20 cellular contexts compared by ENCODE assay signal in the genomic region with DNA sequence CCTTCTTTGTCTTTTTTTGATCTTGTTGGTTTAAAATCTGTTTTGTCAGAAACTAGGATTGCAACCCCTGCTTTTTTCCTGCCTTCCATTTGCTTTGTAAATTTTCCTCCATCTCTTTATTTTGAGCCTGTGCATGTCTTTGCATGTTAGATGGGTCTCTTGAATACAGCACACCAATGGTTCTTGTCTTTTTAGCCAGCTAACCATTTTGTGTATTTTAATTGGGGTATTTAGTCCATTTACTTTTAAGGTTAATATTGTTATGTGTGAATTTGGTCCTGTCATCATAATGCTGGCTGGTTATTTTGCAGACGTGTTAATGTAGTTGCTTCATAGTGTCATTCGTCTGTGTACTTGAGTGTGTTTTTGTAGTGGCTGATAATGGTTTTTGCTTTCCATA. TPM values are rescaled to one million over a fixed set of nuclear protein-coding genes. Genes with fewer than 3 reads are reported as not detected.
DNase-seq lines count a peak whose midpoint lies in the region; ATAC-seq, FAIRE-seq and TF ChIP-seq lines count a peak whose summit lies in the region.
"Had no signal": no experiment of that assay in that cellular context is flagged by ENCODE, and none has a peak within 500 bp of the region (broad histone marks: within the 10 kb centered on the region; RNA-seq: fewer than 3 reads in every experiment).

No MANE protein-coding gene starts in this region.

- H3K9me3 ChIP-seq in CD8-positive, alpha-beta T cell (ENCODE audit: low read length), result no peaks in the 10 kb centered on the region
- peaks cover 0 to 5% (median 0%) of the 10 kb centered on the region in 3 experiments for H3K9me3 ChIP-seq in naive thymus-derived CD4-positive, alpha-beta T cell (ENCODE audit: control insufficient read depth in 2 of 3, low read length in 3 of 3)
- H3K9me3 ChIP-seq in kidney (ENCODE audit: control insufficient read depth in 1 of 2, low read length in 2 of 2) (peaks cover 0 to 10% of the 10 kb centered on the region in 2 donors), SK-N-SH (peaks cover 21% of the 10 kb centered on the region; the same call in 1 of the 2 replicates)

- no peak overlapping the region for H3K27ac ChIP-seq in CD8-positive, alpha-beta T cell (ENCODE audit: low read depth, low read length)
- H3K27ac ChIP-seq in naive thymus-derived CD4-positive, alpha-beta T cell (ENCODE audit: low read depth, low read length), result no peak overlapping the region
- H3K27ac ChIP-seq in kidney (ENCODE audit: low read depth in 2 of 2, low read length in 2 of 2) (no peak overlapping the region), SK-N-SH (ENCODE audit: low read depth in 2 of 2, low read length in 1 of 2) (no peak overlapping the region)
- H3K27ac ChIP-seq: A549, BLaER1 had no signal

- no peak for ATAC-seq in CD8-positive, alpha-beta T cell
- no peak for ATAC-seq in activated T-helper 17 cell treated with anti-CD3 and anti-CD28 coated beads, Interleukin-2, amount 50 U/mL, for 72 hours (replicated peaks)
- no peak for ATAC-seq in naive thymus-derived CD4-positive, alpha-beta T cell
- ATAC-seq: A549 had no signal

- no peak for TF ChIP-seq CTCF in CD8-positive, alpha-beta T cell (IDR thresholded peaks at IDR 0.05)
- no peak for TF ChIP-seq CTCF in kidney (IDR thresholded peaks at IDR 0.05; ENCODE audit: borderline replicate concordance, extremely low read depth, insufficient read depth)
- TF ChIP-seq CTCF in SK-N-SH (IDR thresholded peaks at IDR 0.05), result no peak

- no peaks in the 10 kb centered on the region for H3K9me2 ChIP-seq in SK-N-SH

- peaks cover 5% of the 10 kb centered on the region for H3K9me3 Mint-ChIP-seq in activated naive CD8-positive, alpha-beta T cell (ENCODE audit: low read depth)
- H3K9me3 Mint-ChIP-seq in activated naive CD8-positive, alpha-beta T cell treated with anti-CD3 and anti-CD28 coated beads for 36 hours, result peaks cover 39% of the 10 kb centered on the region
- H3K9me3 Mint-ChIP-seq in CD8-positive, alpha-beta T cell, result peaks cover 28% of the 10 kb centered on the region
- peaks cover 10% of the 10 kb centered on the region for H3K9me3 Mint-ChIP-seq in activated T-helper 17 cell treated with anti-CD3 and anti-CD28 coated beads, Interleukin-2, amount 50 U/mL, for 72 hours
- peaks cover 0 to 46% (median 29%) of the 10 kb centered on the region in 11 donors for H3K9me3 Mint-ChIP-seq in naive thymus-derived CD4-positive, alpha-beta T cell

- peaks cover 83% of the 10 kb centered on the region for H3K4me1 Mint-ChIP-seq in activated naive CD8-positive, alpha-beta T cell (ENCODE audit: low read depth)
- H3K4me1 Mint-ChIP-seq in activated naive CD8-positive, alpha-beta T cell treated with anti-CD3 and anti-CD28 coated beads for 36 hours, result peaks cover 64% of the 10 kb centered on the region
- peaks cover 78% of the 10 kb centered on the region for H3K4me1 Mint-ChIP-seq in CD8-positive, alpha-beta T cell (ENCODE audit: low read depth)
- peaks cover 69% of the 10 kb centered on the region for H3K4me1 Mint-ChIP-seq in activated T-helper 17 cell treated with anti-CD3 and anti-CD28 coated beads, Interleukin-2, amount 50 U/mL, for 72 hours
- peaks cover 54 to 95% (median 84%) of the 10 kb centered on the region in 7 donors for H3K4me1 Mint-ChIP-seq in naive thymus-derived CD4-positive, alpha-beta T cell

- peaks cover 18% of the 10 kb centered on the region for H4K20me1 ChIP-seq in SK-N-SH (ENCODE audit: insufficient read depth)

- DNase-seq in activated naive CD8-positive, alpha-beta T cell treated with anti-CD3 and anti-CD28 coated beads for 36 hours, result no peak
- DNase-seq in CD8-positive, alpha-beta T cell, result no peak
- DNase-seq in naive thymus-derived CD4-positive, alpha-beta T cell, result no peak
- DNase-seq in kidney, result no peak
- no peak for DNase-seq in SK-N-SH
- DNase-seq in RKO (ENCODE audit: low spot score), result no peak
- DNase-seq: HFFc6, NCI-H1417 treated with DMSO at 0.1 percent for 48 hours, NCI-H187 treated with DMSO at 0.1 percent for 48 hours, NCI-H2227 treated with DMSO at 0.1 percent for 48 hours, NCI-H510A treated with DMSO at 0.1 percent for 48 hours, NCI-H82, RPMI8226, SHP77 treated with DMSO at 0.1 percent for 48 hours had no signal

- TF ChIP-seq RAD21 in SK-N-SH (IDR thresholded peaks at IDR 0.05; ENCODE audit: low read length), result no peak

- no peak for TF ChIP-seq EP300 in SK-N-SH (IDR thresholded peaks at IDR 0.05; ENCODE audit: borderline replicate concordance in 1 of 2, low read depth in 1 of 2, low read length in 1 of 2)

- no peak overlapping the region for H3K4me2 ChIP-seq in SK-N-SH
- H3K4me2 ChIP-seq: A549, BLaER1 had no signal

- H3K27me3 Mint-ChIP-seq in activated naive CD8-positive, alpha-beta T cell, result no peaks in the 10 kb centered on the region
- no peaks in the 10 kb centered on the region for H3K27me3 Mint-ChIP-seq in activated naive CD8-positive, alpha-beta T cell treated with anti-CD3 and anti-CD28 coated beads for 36 hours
- no peaks in the 10 kb centered on the region for H3K27me3 Mint-ChIP-seq in CD8-positive, alpha-beta T cell (ENCODE audit: low read depth)
- no peaks in the 10 kb centered on the region for H3K27me3 Mint-ChIP-seq in activated T-helper 17 cell treated with anti-CD3 and anti-CD28 coated beads, Interleukin-2, amount 50 U/mL, for 72 hours
- H3K27me3 Mint-ChIP-seq in naive thymus-derived CD4-positive, alpha-beta T cell, result no peaks in the 10 kb centered on the region

- H3K4me3 Mint-ChIP-seq in activated naive CD8-positive, alpha-beta T cell, result peak overlapping the region; percentile 31
- no peak overlapping the region for H3K4me3 Mint-ChIP-seq in activated naive CD8-positive, alpha-beta T cell treated with anti-CD3 and anti-CD28 coated beads for 36 hours
- H3K4me3 Mint-ChIP-seq in CD8-positive, alpha-beta T cell, result peak overlapping the region; percentile 35
- H3K4me3 Mint-ChIP-seq in activated T-helper 17 cell treated with anti-CD3 and anti-CD28 coated beads, Interleukin-2, amount 50 U/mL, for 72 hours, result peak overlapping the region; percentile 43
- H3K4me3 Mint-ChIP-seq in naive thymus-derived CD4-positive, alpha-beta T cell, result peak overlapping the region in 8 of 10 donors; percentile 4 to 61 (median 44)
- H3K4me3 Mint-ChIP-seq: HFFc6 had no signal

- H3K36me3 ChIP-seq in CD8-positive, alpha-beta T cell (ENCODE audit: insufficient read depth, low read length), result no peaks in the 10 kb centered on the region
- no peaks in the 10 kb centered on the region for H3K36me3 ChIP-seq in naive thymus-derived CD4-positive, alpha-beta T cell (ENCODE audit: control insufficient read depth in 2 of 3, insufficient read depth in 3 of 3, low read length in 3 of 3)
- no peaks in the 10 kb centered on the region for H3K36me3 ChIP-seq in kidney (ENCODE audit: control insufficient read depth in 1 of 2, insufficient read depth in 2 of 2, low read length in 2 of 2)
- H3K36me3 ChIP-seq in SK-N-SH (replicated peaks in 1 of 2; ENCODE audit: control insufficient read depth in 1 of 2, insufficient read depth in 2 of 2, low read length in 1 of 2), result no peaks in the 10 kb centered on the region

- CTCF ChIA-PET in CD8-positive, alpha-beta T cell (lab: Charles Lee), result interaction anchor here (3.5 kb wide), 1 partner anchor 18 kb away, joined by 16 read pairs; no protein-coding TSS in a partner anchor
- CTCF ChIA-PET in naive thymus-derived CD4-positive, alpha-beta T cell (lab: Charles Lee), result no interaction called here
- CTCF ChIA-PET in SK-N-SH (lab: Yijun Ruan, JAX), result interaction anchor here (1.5 kb wide), 1 partner anchor 18 kb away, joined by 3 read pairs; no protein-coding TSS in a partner anchor

- no peaks in the 10 kb centered on the region for H3K27me3 ChIP-seq in CD8-positive, alpha-beta T cell (ENCODE audit: insufficient read depth, low read length)
- H3K27me3 ChIP-seq in naive thymus-derived CD4-positive, alpha-beta T cell (ENCODE audit: control insufficient read depth in 2 of 2, insufficient read depth in 2 of 2, low read length in 2 of 2), result no peaks in the 10 kb centered on the region
- no peaks in the 10 kb centered on the region for H3K27me3 ChIP-seq in SK-N-SH (ENCODE audit: insufficient read depth)
- H3K27me3 ChIP-seq: BLaER1 had no signal

- no peak overlapping the region for H2AFZ ChIP-seq in SK-N-SH (ENCODE audit: low read depth)

- H3K4me3 ChIP-seq in CD8-positive, alpha-beta T cell (ENCODE audit: low read depth, low read length), result no peak overlapping the region
- H3K4me3 ChIP-seq in naive thymus-derived CD4-positive, alpha-beta T cell (ENCODE audit: low read length), result no peak overlapping the region
- H3K4me3 ChIP-seq in kidney (ENCODE audit: low read length in 2 of 2) (no peak overlapping the region), SK-N-SH (ENCODE audit: low read depth in 2 of 2, low read length in 1 of 2) (no peak overlapping the region)
- H3K4me3 ChIP-seq: A549, BLaER1 had no signal

- peaks cover 23% of the 10 kb centered on the region for H3K36me3 Mint-ChIP-seq in activated naive CD8-positive, alpha-beta T cell
- peaks cover 51% of the 10 kb centered on the region for H3K36me3 Mint-ChIP-seq in activated naive CD8-positive, alpha-beta T cell treated with anti-CD3 and anti-CD28 coated beads for 36 hours
- H3K36me3 Mint-ChIP-seq in CD8-positive, alpha-beta T cell, result peaks cover 41% of the 10 kb centered on the region
- H3K36me3 Mint-ChIP-seq in activated T-helper 17 cell treated with anti-CD3 and anti-CD28 coated beads, Interleukin-2, amount 50 U/mL, for 72 hours (ENCODE audit: low read depth), result peaks cover 22% of the 10 kb centered on the region
- H3K36me3 Mint-ChIP-seq in naive thymus-derived CD4-positive, alpha-beta T cell, result peaks cover 26 to 52% (median 47%) of the 10 kb centered on the region in 5 donors

- intact Hi-C loops in CD8-positive, alpha-beta T cell (cut with DNase I, micrococcal nuclease), result no loop called here
- intact Hi-C loops in naive thymus-derived CD4-positive, alpha-beta T cell (cut with micrococcal nuclease), result no loop called here
- intact Hi-C loops in kidney (cut with DNase I), result no loop called here

- POLR2A ChIA-PET in CD8-positive, alpha-beta T cell (lab: Charles Lee), result no interaction called here
- POLR2A ChIA-PET in naive thymus-derived CD4-positive, alpha-beta T cell (lab: Charles Lee), result no interaction called here
- POLR2A ChIA-PET in SK-N-SH (lab: Yijun Ruan, JAX), result no interaction called here

- 96% methylated on average over 2 of the region's 2 CpGs for WGBS in SK-N-SH (ENCODE audit: low lambda C conversion rate)

- H3K79me2 ChIP-seq in SK-N-SH (ENCODE audit: insufficient read depth), result peaks cover 98% of the 10 kb centered on the region

- H3K4me1 ChIP-seq in CD8-positive, alpha-beta T cell (ENCODE audit: insufficient read depth, low read length), result peaks cover 45% of the 10 kb centered on the region
- peaks cover 28 to 32% of the 10 kb centered on the region in 2 donors for H3K4me1 ChIP-seq in naive thymus-derived CD4-positive, alpha-beta T cell (ENCODE audit: control insufficient read depth in 2 of 2, insufficient read depth in 2 of 2, low read length in 2 of 2)
- H3K4me1 ChIP-seq in kidney (ENCODE audit: control insufficient read depth in 1 of 2, insufficient read depth in 1 of 2, low read depth in 1 of 2, low read length in 2 of 2) (peaks cover 0 to 3% of the 10 kb centered on the region in 2 donors), SK-N-SH (ENCODE audit: control insufficient read depth in 1 of 2, insufficient read depth in 2 of 2, low read depth in 1 of 2, low read length in 1 of 2) (no peaks in the 10 kb centered on the region)
- H3K4me1 ChIP-seq: BLaER1 had no signal

- FAIRE-seq in kidney (lab: Jason Lieb, UNC), result no peak
- FAIRE-seq: A549, G401.6, H54 had no signal

- H3K9ac ChIP-seq in kidney (ENCODE audit: low read length in 2 of 2) (no peak overlapping the region), SK-N-SH (no peak overlapping the region)
- H3K9ac ChIP-seq: BLaER1 had no signal

- peaks cover 4% of the 10 kb centered on the region for H3F3A ChIP-seq in SK-N-SH (replicated peaks; ENCODE audit: insufficient read depth)

- peak overlapping the region; percentile 36 for H3K27ac Mint-ChIP-seq in activated naive CD8-positive, alpha-beta T cell
- H3K27ac Mint-ChIP-seq in activated naive CD8-positive, alpha-beta T cell treated with anti-CD3 and anti-CD28 coated beads for 36 hours, result no peak overlapping the region
- peak overlapping the region; percentile 32 for H3K27ac Mint-ChIP-seq in CD8-positive, alpha-beta T cell
- H3K27ac Mint-ChIP-seq in activated T-helper 17 cell treated with anti-CD3 and anti-CD28 coated beads, Interleukin-2, amount 50 U/mL, for 72 hours, result peak overlapping the region; percentile 61
- peak overlapping the region in 6 of 9 donors; percentile 17 to 63 (median 54) for H3K27ac Mint-ChIP-seq in naive thymus-derived CD4-positive, alpha-beta T cell
- H3K27ac Mint-ChIP-seq: HFFc6 had no signal

RNA-seq across cellular contexts. Expression of gene NFATC3, which starts 26.2 kb away (rescaled TPM):
- 10 to 100 TPM; 76.3 to 79.2 TPM for total RNA-seq in activated naive CD8-positive, alpha-beta T cell treated with anti-CD3 and anti-CD28 coated beads for 36 hours
- 10 to 100 TPM; 79.4 to 85.2 TPM for total RNA-seq in CD8-positive, alpha-beta T cell
- 10 to 100 TPM; 71.1 to 78.1 TPM for total RNA-seq in activated T-helper 17 cell treated with anti-CD3 and anti-CD28 coated beads, Interleukin-2, amount 50 U/mL, for 72 hours
- 100 to 1,000 TPM; 120 to 151 (median 147) TPM for total RNA-seq in naive thymus-derived CD4-positive, alpha-beta T cell
- 100 to 1,000 TPM in 1 of 2 donors, 10 to 100 TPM in 1; 75.8 to 109 TPM for polyA plus RNA-seq in naive thymus-derived CD4-positive, alpha-beta T cell
- total RNA-seq in kidney, result 37.7 TPM
- 15.0 TPM for polyA plus RNA-seq in kidney (ENCODE audit: insufficient read depth, low read depth, low replicate concordance)
- 5.7 and 7.8 TPM in 2 replicates for polyA plus RNA-seq in SK-N-SH (2012; rRNA removed)
- polyA plus RNA-seq in SK-N-SH (2012; cell fraction: cytosol; rRNA removed), result 7.1 and 7.9 TPM in 2 replicates
- 5.9 and 9.0 TPM in 2 replicates for polyA plus RNA-seq in SK-N-SH (2012; cell fraction: nucleus; rRNA removed)
